ENCODE assay signal across 7 cellular contexts in genomic region chr5:64612349-64612961, GRCh38.
A peak's percentile ranks its signal among the peaks of the same experiment; 100 is the strongest.
DNase-seq lines count a peak whose midpoint lies in the region; ATAC-seq and TF ChIP-seq lines count a peak whose summit lies in the region.

No MANE protein-coding gene starts in this region.

- CTCF ChIA-PET in MCF 10A (lab: Yijun Ruan, JAX): interaction anchor here (0.6 to 12.4 kb wide), 64 partner anchors 9 to 581 kb away, joined by 3 to 332 read pairs (median 4); no protein-coding TSS in a partner anchor

- no peak overlapping the region for H3K4me3 ChIP-seq in upper lobe of left lung

- H3K27me3 ChIP-seq in upper lobe of left lung: no peaks in the 10 kb centered on the region

- H3K27ac Mint-ChIP-seq in MCF 10A (ENCODE audit: low read depth, unreplicated experiment): no peak overlapping the region

- intact Hi-C loops in MCF 10A (cut with micrococcal nuclease): loop anchor here (1.0 kb wide), 4 partner anchors 265 to 538 kb away; no protein-coding TSS in a partner anchor

- TF ChIP-seq CTCF in MCF 10A (IDR thresholded peaks at IDR 0.05; ENCODE audit: unreplicated experiment) (peak; percentile 75), upper lobe of left lung (IDR thresholded peaks at IDR 0.05) (peak; percentile 28 to 65 (median 52))

- H3K27ac ChIP-seq in upper lobe of left lung: no peak overlapping the region

- no peak for TF ChIP-seq EP300 in upper lobe of left lung (IDR thresholded peaks at IDR 0.05)

- peaks cover 0 to 6% (median 0%) of the 10 kb centered on the region in 4 donors for H3K4me1 ChIP-seq in upper lobe of left lung

- POLR2A ChIA-PET in MCF 10A (lab: Yijun Ruan, JAX): interaction anchor here (0.6 to 1.3 kb wide), 3 partner anchors 73 to 386 kb away, joined by 3 read pairs; no protein-coding TSS in a partner anchor

- TF ChIP-seq POLR2A in upper lobe of left lung (IDR thresholded peaks at IDR 0.05): no peak

- ATAC-seq in upper lobe of left lung (ENCODE audit: low FRiP score in 2 of 2): peak in 1 of 2 donors; percentile 73
- ATAC-seq in activated T-cell treated with anti-CD3 and anti-CD28 coated beads, Interleukin-2, amount 50 U/mL, for 4 hours: no peak

- H3K9me3 Mint-ChIP-seq in MCF 10A (ENCODE audit: unreplicated experiment): no peaks in the 10 kb centered on the region
- no peaks in the 10 kb centered on the region for H3K9me3 Mint-ChIP-seq in activated T-cell treated with anti-CD3 and anti-CD28 coated beads, Interleukin-2, amount 50 U/mL, for 4 hours

- no peak overlapping the region for H3K4me3 Mint-ChIP-seq in MCF 10A (ENCODE audit: unreplicated experiment)
- no peak overlapping the region for H3K4me3 Mint-ChIP-seq in activated T-cell treated with anti-CD3 and anti-CD28 coated beads, Interleukin-2, amount 50 U/mL, for 4 hours

- 21% methylated on average over 5 of the region's 5 CpGs for WGBS in upper lobe of left lung, 2 donors

- no peaks in the 10 kb centered on the region for H3K9me3 ChIP-seq in upper lobe of left lung

- no peaks in the 10 kb centered on the region for H3K36me3 ChIP-seq in upper lobe of left lung

- peaks cover 33% of the 10 kb centered on the region for H3K27me3 Mint-ChIP-seq in MCF 10A (ENCODE audit: insufficient read depth, unreplicated experiment)
- H3K27me3 Mint-ChIP-seq in activated T-cell treated with anti-CD3 and anti-CD28 coated beads, Interleukin-2, amount 50 U/mL, for 4 hours (ENCODE audit: low read depth): peaks cover 11% of the 10 kb centered on the region

- no peaks in the 10 kb centered on the region for H3K36me3 Mint-ChIP-seq in MCF 10A (ENCODE audit: insufficient read depth, unreplicated experiment)
- no peaks in the 10 kb centered on the region for H3K36me3 Mint-ChIP-seq in activated T-cell treated with anti-CD3 and anti-CD28 coated beads, Interleukin-2, amount 50 U/mL, for 4 hours (ENCODE audit: insufficient read depth)

- DNase-seq in EL: peak; percentile 52
- DNase-seq in H4 (ENCODE audit: low spot score): peak; percentile 67
- peak; percentile 20 for DNase-seq in NCI-H2171 (lab: John Stamatoyannopoulos, UW)
- DNase-seq in MCF 10A (ENCODE audit: unreplicated experiment): peak; percentile 71
- DNase-seq in islet precursor cell: peak; percentile 63
- DNase-seq in upper lobe of left lung: peak in 1 of 2 donors; percentile 28
- DNase-seq in activated T-cell treated with anti-CD3 and anti-CD28 coated beads, Interleukin-2, amount 50 U/mL, for 4 hours: no peak

- no TSS peak for BruUV-seq in MCF 10A (replicated peaks; lab: Mats Ljungman, UMichigan)

- H3K4me1 Mint-ChIP-seq in MCF 10A (ENCODE audit: insufficient read depth, unreplicated experiment): no peaks in the 10 kb centered on the region
- no peaks in the 10 kb centered on the region for H3K4me1 Mint-ChIP-seq in activated T-cell treated with anti-CD3 and anti-CD28 coated beads, Interleukin-2, amount 50 U/mL, for 4 hours (ENCODE audit: low read depth)
